In genomic region chr7:46296526-46296925, GRCh38 we compare ENCODE assay signal across 22 cellular contexts.
"Had no signal": no experiment of that assay in that cellular context is flagged by ENCODE, and none has a peak within 500 bp of the region (broad histone marks: within the 10 kb centered on the region; RNA-seq: fewer than 3 reads in every experiment).

No MANE protein-coding gene starts in this region.

- H3K4me3 ChIP-seq: SJSA1, SK-N-MC had no signal

- H3K9me3 ChIP-seq: SJSA1 had no signal

- FAIRE-seq: HepG2 had no signal

- DNase-seq: IMR-90, Karpas-422, KG1, MM.1S, NCI-H1092 treated with DMSO at 0.1 percent for 48 hours, NCI-H1436, NCI-H187, NCI-H2029, NCI-H2081 treated with DMSO at 0.1 percent for 48 hours, NCI-H2171, NCI-H226, NCI-H446, NCI-H510A, NCI-H524 treated with DMSO at 0.1 percent for 48 hours, NCI-H69, NCI-H774, Right ventricle myocardium superior, RPMI8226, SIG-M5 had no signal

- ATAC-seq: HepG2 had no signal

- H3K27ac ChIP-seq: SJSA1, SK-N-MC had no signal
